ENCODE assay signal across 1 cellular context in genomic region chr2:219466816-219467735, GRCh38.
TF ChIP-seq lines count a peak whose summit lies in the region.

No MANE protein-coding gene starts in this region.

TF ChIP-seq in HCT116, 20 proteins besides CTCF, POLR2A, EP300 and RAD21:
- TF ChIP-seq CEBPB (IDR thresholded peaks at IDR 0.05; ENCODE audit: low read depth), result no peak
- TF ChIP-seq YY1 (IDR thresholded peaks at IDR 0.05; ENCODE audit: extremely low read depth, insufficient replicate concordance, low read depth, low read length), result no peak
- TF ChIP-seq ELF1 (IDR thresholded peaks at IDR 0.05; ENCODE audit: borderline replicate concordance, low read depth), result no peak
- TF ChIP-seq SRF (IDR thresholded peaks at IDR 0.05; ENCODE audit: low read depth), result no peak
- no peak for TF ChIP-seq SIN3A (IDR thresholded peaks at IDR 0.05; ENCODE audit: low read depth)
- no peak for TF ChIP-seq JUND (IDR thresholded peaks at IDR 0.05)
